Comparison of ENCODE assay signal across 9 cellular contexts in genomic region chr1:201021333-201022177, GRCh38. TPM values are rescaled to one million over a fixed set of nuclear protein-coding genes. Genes with fewer than 3 reads are reported as not detected.
DNase-seq lines count a peak whose midpoint lies in the region; ATAC-seq and TF ChIP-seq lines count a peak whose summit lies in the region.
"Had no signal": no experiment of that assay in that cellular context is flagged by ENCODE, and none has a peak within 500 bp of the region (broad histone marks: within the 10 kb centered on the region; RNA-seq: fewer than 3 reads in every experiment).

No MANE protein-coding gene starts in this region.

- ATAC-seq in stimulated activated effector memory CD8-positive, alpha-beta T cell treated with anti-CD3 and anti-CD28 coated beads, Interleukin-12 subunit alpha, Interleukin-12 subunit beta, amount 100 ng/mL, for 72 hours = no peak

- DNase-seq in NCI-H1417 (lab: John Stamatoyannopoulos, UW) = peak; percentile 16 to 66 (median 28)
- DNase-seq in NCI-H1417 treated with DMSO at 0.1 percent for 48 hours (lab: John Stamatoyannopoulos, UW) = no peak
- peak; percentile 36 for DNase-seq in NCI-H69 (lab: John Stamatoyannopoulos, UW)
- DNase-seq in dorsolateral prefrontal cortex = no peak
- DNase-seq in stimulated activated effector memory CD8-positive, alpha-beta T cell treated with anti-CD3 and anti-CD28 coated beads, Interleukin-12 subunit alpha, Interleukin-12 subunit beta, amount 100 ng/mL, for 72 hours (ENCODE audit: low spot score in 2 of 2) = peak in 1 of 2 donors; percentile 61
- DNase-seq in GM03348 (ENCODE audit: low spot score) = no peak
- DNase-seq in NCI-H1048 (lab: John Stamatoyannopoulos, UW) = no peak
- DNase-seq in iPS-NIHi11 (ENCODE audit: low spot score) = no peak

- peak in 2 of 56 donors; percentile 0 to 1 for TF ChIP-seq CTCF in dorsolateral prefrontal cortex (IDR thresholded peaks at IDR 0.05 in 54 of 56, conservative IDR thresholded peaks at IDR 0.05 in 2 of 56; ENCODE audit: low read depth in 1 of 56, partially characterized antibody in 56 of 56)

- peaks cover 28% of the 10 kb centered on the region for H3K36me3 Mint-ChIP-seq in stimulated activated effector memory CD8-positive, alpha-beta T cell treated with anti-CD3 and anti-CD28 coated beads, Interleukin-12 subunit alpha, Interleukin-12 subunit beta, amount 100 ng/mL, for 72 hours

- H3K4me3 Mint-ChIP-seq in stimulated activated effector memory CD8-positive, alpha-beta T cell treated with anti-CD3 and anti-CD28 coated beads, Interleukin-12 subunit alpha, Interleukin-12 subunit beta, amount 100 ng/mL, for 72 hours = peak overlapping the region; percentile 99

- H3K4me3 ChIP-seq in dorsolateral prefrontal cortex = peak overlapping the region in 58 of 59 donors; percentile 43 to 85 (median 73)
- H3K4me3 ChIP-seq: lung had no signal

- H3K9me3 Mint-ChIP-seq in stimulated activated effector memory CD8-positive, alpha-beta T cell treated with anti-CD3 and anti-CD28 coated beads, Interleukin-12 subunit alpha, Interleukin-12 subunit beta, amount 100 ng/mL, for 72 hours = no peaks in the 10 kb centered on the region

- H3K27ac ChIP-seq in dorsolateral prefrontal cortex = peak overlapping the region in 53 of 59 donors; percentile 6 to 88 (median 73)

- H3K4me1 Mint-ChIP-seq in stimulated activated effector memory CD8-positive, alpha-beta T cell treated with anti-CD3 and anti-CD28 coated beads, Interleukin-12 subunit alpha, Interleukin-12 subunit beta, amount 100 ng/mL, for 72 hours = peaks cover 89% of the 10 kb centered on the region

- intact Hi-C loops in dorsolateral prefrontal cortex (cut with DNase I) = no loop called here

- H3K27me3 ChIP-seq in dorsolateral prefrontal cortex = no peaks in the 10 kb centered on the region

- H3K27ac Mint-ChIP-seq in stimulated activated effector memory CD8-positive, alpha-beta T cell treated with anti-CD3 and anti-CD28 coated beads, Interleukin-12 subunit alpha, Interleukin-12 subunit beta, amount 100 ng/mL, for 72 hours = no peak overlapping the region

RNA-seq across cellular contexts. Expression of gene KIF21B, which starts 2.0 kb away (rescaled TPM):
- 10 to 100 TPM; 21.8 to 76.7 (median 45.0) TPM for total RNA-seq in dorsolateral prefrontal cortex

Comparison
In these comparisons a context has a peak if more than half of its experiments do, and no peak if none do; other contexts are left out.
1. DNase-seq: peak in NCI-H1417 (3 of 3) and NCI-H69 (single experiment); none in NCI-H1417 treated with DMSO at 0.1 percent for 48 hours (single experiment), dorsolateral prefrontal cortex (0 of 10), GM03348 (single experiment), NCI-H1048 (single experiment) and iPS-NIHi11 (single experiment).